In the genomic region with DNA sequence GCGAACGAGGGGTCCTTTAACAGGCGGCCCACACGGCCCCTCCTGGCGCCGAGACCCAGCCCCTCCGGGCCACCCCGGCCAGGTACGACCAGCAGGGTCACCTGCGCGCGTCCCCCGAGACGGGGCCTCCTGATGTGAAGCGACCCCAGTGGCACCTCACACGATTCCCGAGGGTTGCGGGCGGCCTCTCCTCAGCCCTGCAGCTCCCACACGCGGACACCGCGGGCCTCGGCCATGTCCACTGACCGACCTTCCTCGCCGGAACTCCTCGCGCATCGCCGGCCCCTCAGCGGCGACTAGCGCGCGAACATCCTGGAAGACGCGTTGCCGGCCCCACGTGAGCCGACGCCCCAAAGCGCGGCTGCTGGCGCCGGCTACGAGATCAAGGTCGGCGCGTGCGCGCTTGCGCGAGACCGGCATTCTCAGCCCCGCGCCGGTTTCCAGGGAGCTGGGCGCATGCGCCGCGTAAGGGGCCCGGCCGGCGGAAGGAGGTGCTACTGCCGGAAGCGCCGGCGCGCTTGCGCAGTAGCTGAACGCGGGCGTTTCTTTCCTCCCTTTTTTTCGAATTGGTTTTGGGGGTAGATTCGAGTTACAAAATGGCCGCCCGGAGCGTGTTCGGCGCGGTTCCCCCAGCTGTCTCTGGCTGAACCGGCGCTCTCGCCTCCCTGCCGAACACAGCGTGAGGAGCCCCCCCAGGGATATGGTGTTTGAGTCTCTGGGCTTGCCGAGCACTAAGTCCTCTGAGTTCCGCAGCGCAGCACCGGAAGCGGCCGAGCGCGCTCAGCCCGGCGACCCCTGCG, we compare ENCODE assay signal across 8 cellular contexts. TPM values are rescaled to one million over a fixed set of nuclear protein-coding genes. Genes with fewer than 3 reads are reported as not detected.
DNase-seq lines count a peak whose midpoint lies in the region; ATAC-seq and TF ChIP-seq lines count a peak whose summit lies in the region.

A gene with protein sequence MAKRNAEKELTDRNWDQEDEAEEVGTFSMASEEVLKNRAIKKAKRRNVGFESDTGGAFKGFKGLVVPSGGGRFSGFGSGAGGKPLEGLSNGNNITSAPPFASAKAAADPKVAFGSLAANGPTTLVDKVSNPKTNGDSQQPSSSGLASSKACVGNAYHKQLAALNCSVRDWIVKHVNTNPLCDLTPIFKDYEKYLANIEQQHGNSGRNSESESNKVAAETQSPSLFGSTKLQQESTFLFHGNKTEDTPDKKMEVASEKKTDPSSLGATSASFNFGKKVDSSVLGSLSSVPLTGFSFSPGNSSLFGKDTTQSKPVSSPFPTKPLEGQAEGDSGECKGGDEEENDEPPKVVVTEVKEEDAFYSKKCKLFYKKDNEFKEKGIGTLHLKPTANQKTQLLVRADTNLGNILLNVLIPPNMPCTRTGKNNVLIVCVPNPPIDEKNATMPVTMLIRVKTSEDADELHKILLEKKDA (plus strand): TSS at position 509 of the 800 bp plus-strand sequence. CDS start 4,253 bp downstream, outside the sequence.

- H3K4ac ChIP-seq in trophoblast cell (ENCODE audit: low read depth, low read length): peak within 1 kb of the TSS; percentile 100

- peak within 1 kb of the TSS; percentile 99 for H3K9ac ChIP-seq in trophoblast cell (ENCODE audit: low read length)

- no peak within 1 kb of the TSS for H3K23ac ChIP-seq in trophoblast cell (ENCODE audit: low read length)

- H3K4me1 ChIP-seq in cardiac muscle cell (ENCODE audit: low read depth): peaks cover 9% of the 10 kb centered on the region
- H3K4me1 ChIP-seq in trophoblast cell (ENCODE audit: control insufficient read depth in 1 of 2, insufficient read depth in 2 of 2, low read length in 2 of 2): peaks cover 3 to 14% of the 10 kb centered on the region in 2 experiments
- H3K4me1 ChIP-seq in transverse colon: peaks cover 15 to 63% (median 55%) of the 10 kb centered on the region in 4 donors

- peak within 1 kb of the TSS; percentile 98 for H4K91ac ChIP-seq in trophoblast cell (ENCODE audit: low read depth, low read length)

- peaks cover 25% of the 10 kb centered on the region for H3K79me1 ChIP-seq in trophoblast cell (ENCODE audit: low read length)

- in situ Hi-C loops in transverse colon (cut with MboI; ENCODE audit: low pct_ligation_motif_present in 1 of 4, low pct_unique_long_range_greater_than_20kb in 1 of 4, low sequenced_read_pairs in 3 of 4): loop anchor here in 1 of 4 donors (10.0 kb wide), 1 partner anchor 81 kb away; a partner anchor contains a TSS

- peak within 1 kb of the TSS; percentile 97 for H2BK5ac ChIP-seq in trophoblast cell (ENCODE audit: low read depth, low read length, poor library complexity)

- peak within 1 kb of the TSS; percentile 99 for H3K14ac ChIP-seq in trophoblast cell (ENCODE audit: low read length)

- DNase-seq in GM12865 (ENCODE audit: low read depth): peak; percentile 99
- peak; percentile 92 to 95 (median 92) for DNase-seq in NCI-H1417 (lab: John Stamatoyannopoulos, UW)
- peak; percentile 75 to 89 for DNase-seq in SW 1271 (lab: John Stamatoyannopoulos, UW)
- peak; percentile 86 for DNase-seq in activated naive CD8-positive, alpha-beta T cell treated with anti-CD3 and anti-CD28 coated beads, Interleukin-2, amount 50 U/mL, for 16 hours (ENCODE audit: low read depth, low spot score)
- DNase-seq in cardiac muscle cell (ENCODE audit: low read depth in 1 of 2, low spot score in 1 of 2): peak; percentile 97 to 98
- DNase-seq in trophoblast cell: peak; percentile 97 to 99
- peak; percentile 97 for DNase-seq in transverse colon

- H3K9me3 ChIP-seq in cardiac muscle cell (ENCODE audit: low read depth) (no peaks in the 10 kb centered on the region), trophoblast cell (ENCODE audit: insufficient read depth, low read depth, low read length) (no peaks in the 10 kb centered on the region), transverse colon (no peaks in the 10 kb centered on the region)

- H3K27me3 ChIP-seq in cardiac muscle cell: no peaks in the 10 kb centered on the region
- H3K27me3 ChIP-seq in trophoblast cell (ENCODE audit: insufficient read depth, low read length): no peaks in the 10 kb centered on the region
- no peaks in the 10 kb centered on the region for H3K27me3 ChIP-seq in transverse colon

- H3K36me3 ChIP-seq in cardiac muscle cell (peaks cover 18% of the 10 kb centered on the region), trophoblast cell (ENCODE audit: control insufficient read depth in 1 of 2, insufficient read depth in 2 of 2, low read length in 2 of 2) (peaks cover 3 to 5% of the 10 kb centered on the region in 2 experiments), transverse colon (peaks cover 0 to 7% (median 0%) of the 10 kb centered on the region in 4 donors)

- no peak for TF ChIP-seq CTCF in GM12865 (IDR thresholded peaks at IDR 0.05; ENCODE audit: insufficient read depth, low read depth, low read length, missing control alignments)
- TF ChIP-seq CTCF in cardiac muscle cell (IDR thresholded peaks at IDR 0.05; ENCODE audit: low read depth, low read length): no peak
- TF ChIP-seq CTCF in transverse colon (IDR thresholded peaks at IDR 0.05): peak in 2 of 5 experiments; percentile 11 to 28

- no peak for TF ChIP-seq EP300 in transverse colon (IDR thresholded peaks at IDR 0.05; ENCODE audit: low read depth)

- peak within 1 kb of the TSS; percentile 96 for H2BK120ac ChIP-seq in trophoblast cell (ENCODE audit: insufficient read depth, low read length, poor library complexity)

- peak within 1 kb of the TSS; percentile 98 for H2AFZ ChIP-seq in trophoblast cell (ENCODE audit: insufficient read depth, low read length, poor library complexity)

- peak within 1 kb of the TSS; percentile 99 for H4K12ac ChIP-seq in trophoblast cell (ENCODE audit: low read depth, low read length)

- H4K8ac ChIP-seq in trophoblast cell (ENCODE audit: low read depth, low read length): peak within 1 kb of the TSS; percentile 97

- no CpG with 5 or more reads among the region's 98 CpGs for WGBS in trophoblast cell (ENCODE audit: extremely low coverage, insufficient coverage, insufficient read length)
- WGBS in transverse colon (ENCODE audit: low coverage in 1 of 2), 2 donors: 0% methylated on average over 53 of the region's 98 CpGs; no CpG with 5 or more reads in 1 of the 2 donors

- intact Hi-C loops in transverse colon (cut with DNase I; ENCODE audit: low total_unique reads): no loop called here

- TF ChIP-seq POLR2A in transverse colon (IDR thresholded peaks at IDR 0.05): peak; percentile 86

- H3K4me2 ChIP-seq in trophoblast cell (ENCODE audit: low read length): peak within 1 kb of the TSS; percentile 98

- H3K18ac ChIP-seq in trophoblast cell (ENCODE audit: low read length): peak within 1 kb of the TSS; percentile 99

- peak; percentile 80 for ATAC-seq in HG02678 (IDR thresholded peaks at IDR 0.05; ENCODE audit: unreplicated experiment)

- peak within 1 kb of the TSS; percentile 95 for H2AK5ac ChIP-seq in trophoblast cell (ENCODE audit: low read length)

- H2BK12ac ChIP-seq in trophoblast cell (ENCODE audit: low read length): peak within 1 kb of the TSS; percentile 83

- peaks cover 25% of the 10 kb centered on the region for H3K79me2 ChIP-seq in trophoblast cell (ENCODE audit: control insufficient read depth, insufficient read depth, low read length, poor library complexity)

- H3K4me3 ChIP-seq in GM12865 (ENCODE audit: low read depth, low read length): peak within 1 kb of the TSS; percentile 99
- peak within 1 kb of the TSS; percentile 79 for H3K4me3 ChIP-seq in cardiac muscle cell
- peak within 1 kb of the TSS; percentile 93 for H3K4me3 ChIP-seq in trophoblast cell (ENCODE audit: low read depth, low read length)
- peak within 1 kb of the TSS; percentile 82 to 100 (median 92) for H3K4me3 ChIP-seq in transverse colon

- H3K27ac ChIP-seq in cardiac muscle cell (peak within 1 kb of the TSS; percentile 93), trophoblast cell (ENCODE audit: low read depth, low read length) (peak within 1 kb of the TSS; percentile 91), transverse colon (peak within 1 kb of the TSS; percentile 93 to 97 (median 94))

RNA-seq across cellular contexts. Expression of the gene that starts here (rescaled TPM):
- total RNA-seq in cardiac muscle cell (57.7 and 66.9 TPM in 2 replicates), transverse colon (100 to 1,000 TPM in 1 of 4 donors, 10 to 100 TPM in 3; 47.0 to 152 (median 73.5) TPM)
- 21.1 and 25.6 TPM in 2 replicates for polyA plus RNA-seq in cardiac muscle cell
- polyA plus RNA-seq in trophoblast cell (2013): 105 and 108 TPM in 2 replicates

Comparison
In these comparisons a context has a peak if more than half of its experiments do, and no peak if none do; other contexts are left out.
1. Peak in every context shown above with its lines: DNase-seq, ATAC-seq, H3K4me3 ChIP-seq and H3K27ac ChIP-seq.